2 cellular contexts compared by ENCODE assay signal in genomic region chr19:14511245-14511625, GRCh38.
TF ChIP-seq lines count a peak whose summit lies in the region.

No MANE protein-coding gene starts in this region.

TF ChIP-seq in SK-N-SH, 30 proteins besides CTCF, POLR2A, EP300 and RAD21:
- TF ChIP-seq FOXJ3 (CRISPR knock-in tag; IDR thresholded peaks at IDR 0.05): no peak
- no peak for TF ChIP-seq USF1 (IDR thresholded peaks at IDR 0.05; ENCODE audit: borderline replicate concordance, low read depth)
- TF ChIP-seq NRF1 (IDR thresholded peaks at IDR 0.05; ENCODE audit: low read depth, low read length): no peak
- TF ChIP-seq EZH2phosphoT487 (IDR thresholded peaks at IDR 0.05; ENCODE audit: borderline replicate concordance, low read depth): no peak
- TF ChIP-seq TEAD4 (IDR thresholded peaks at IDR 0.05; ENCODE audit: borderline replicate concordance, insufficient read depth): no peak
- TF ChIP-seq CHD2 (IDR thresholded peaks at IDR 0.05; ENCODE audit: low read length, partially characterized antibody): no peak
- TF ChIP-seq SMC3 (IDR thresholded peaks at IDR 0.05; ENCODE audit: low read depth, low read length): no peak
- no peak for TF ChIP-seq MAX (IDR thresholded peaks at IDR 0.05; ENCODE audit: low read depth)
- no peak for TF ChIP-seq FOXM1 (IDR thresholded peaks at IDR 0.05; ENCODE audit: low read depth)
- TF ChIP-seq JUND (IDR thresholded peaks at IDR 0.05): no peak
- TF ChIP-seq NFIC (IDR thresholded peaks at IDR 0.05; ENCODE audit: borderline replicate concordance): no peak
- TF ChIP-seq SIN3A (IDR thresholded peaks at IDR 0.05; ENCODE audit: borderline replicate concordance, low read depth, low read length): no peak
- no peak for TF ChIP-seq ZBTB33 (IDR thresholded peaks at IDR 0.05; ENCODE audit: borderline replicate concordance, low read depth)
- TF ChIP-seq USF2 (IDR thresholded peaks at IDR 0.05; ENCODE audit: borderline replicate concordance, low read depth, low read length): no peak
- TF ChIP-seq RFX5 (IDR thresholded peaks at IDR 0.05; ENCODE audit: low read length): no peak
- no peak for TF ChIP-seq TAF1 (IDR thresholded peaks at IDR 0.05; ENCODE audit: borderline replicate concordance, low read depth, low read length)
- TF ChIP-seq POLR2AphosphoS5 (IDR thresholded peaks at IDR 0.05; ENCODE audit: low read depth, low read length): no peak
- no peak for TF ChIP-seq YY1 (IDR thresholded peaks at IDR 0.05; ENCODE audit: low read depth)
- no peak for TF ChIP-seq RXRA (IDR thresholded peaks at IDR 0.05; ENCODE audit: borderline replicate concordance, low read depth)

TF ChIP-seq in SK-N-SH treated with all-trans-retinoic acid at 6 μM for 48 hours, 23 proteins besides CTCF, POLR2A, EP300 and RAD21:
- no peak for TF ChIP-seq ZFP3 (CRISPR knock-in tag; IDR thresholded peaks at IDR 0.05)
- no peak for TF ChIP-seq ZNF8 (CRISPR knock-in tag; IDR thresholded peaks at IDR 0.05)
TF ChIP-seq in SK-N-SH treated with all-trans-retinoic acid at 6 μM for 48 hours: peak in this region for 0.
